8 cellular contexts compared by ENCODE assay signal in the genomic region with DNA sequence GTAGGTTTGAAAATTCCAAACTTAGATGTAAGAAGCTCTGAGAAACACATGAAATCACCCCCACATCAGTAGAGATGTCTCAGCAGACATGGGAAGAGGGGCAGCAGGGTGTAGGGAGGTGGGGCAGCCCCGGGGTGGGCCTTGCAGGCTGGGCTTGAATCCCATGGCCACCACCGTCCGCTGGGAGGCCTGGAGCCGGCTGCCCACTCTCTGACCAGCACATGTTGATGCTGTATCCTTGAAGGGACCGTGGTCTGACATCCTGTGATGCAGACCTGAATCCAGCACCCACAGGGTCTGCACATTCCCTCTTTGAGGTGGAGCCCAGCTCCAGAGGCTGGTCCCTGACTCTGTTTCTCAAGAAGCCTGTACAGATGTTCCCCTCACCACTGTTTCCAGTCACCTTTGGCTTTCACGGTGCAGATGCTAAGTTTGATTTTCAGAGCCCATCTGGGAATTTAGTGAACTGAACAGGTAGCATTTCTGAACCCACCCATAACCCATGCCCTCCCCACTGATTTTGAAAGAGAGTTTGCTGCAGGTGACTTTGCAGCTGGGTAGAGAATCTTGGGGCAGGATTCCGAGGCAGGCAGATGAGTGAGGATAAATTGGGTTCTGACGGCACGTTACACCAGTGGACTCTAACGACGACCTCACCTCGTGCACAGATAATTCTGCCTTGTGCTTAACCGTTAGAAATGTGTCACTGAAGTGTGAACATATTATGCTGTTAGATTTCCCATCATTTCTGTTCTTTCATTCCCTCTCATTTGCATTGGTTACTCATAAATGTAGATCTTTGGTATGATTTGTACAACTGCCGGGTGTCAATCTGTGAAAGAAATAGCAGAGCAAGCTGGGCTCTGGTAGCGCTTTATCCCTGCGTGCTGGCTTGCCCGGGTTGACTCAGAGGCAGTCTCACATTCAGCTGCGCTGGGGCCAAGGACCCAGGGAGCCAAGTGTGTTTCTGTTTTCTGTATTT. TPM values are rescaled to one million over a fixed set of nuclear protein-coding genes. Genes with fewer than 3 reads are reported as not detected.
DNase-seq lines count a peak whose midpoint lies in the region; ATAC-seq lines count a peak whose summit lies in the region.

No MANE protein-coding gene starts in this region.

- peaks cover 100% of the 10 kb centered on the region for H4K20me1 ChIP-seq in BLaER1

- H3K9me3 ChIP-seq in BLaER1: no peaks in the 10 kb centered on the region

- peaks cover 51 to 70% (median 55%) of the 10 kb centered on the region in 3 donors for H3K4me1 Mint-ChIP-seq in IgD-negative memory B cell

- peaks cover 7% of the 10 kb centered on the region for H3K36me3 Mint-ChIP-seq in IgD-negative memory B cell

- DNase-seq in activated gamma-delta T cell treated with Interleukin-2 at 50 U/mL for 16 hours: peak; percentile 62
- peak; percentile 69 for DNase-seq in stimulated activated CD8-positive, alpha-beta memory T cell treated with anti-CD3 and anti-CD28 coated beads, Interleukin-4, amount 100 ng/mL, for 24 hours (ENCODE audit: low read depth)
- DNase-seq in dedifferentiated amniotic fluid mesenchymal stem cell (ENCODE audit: extremely low spot score): no peak
- DNase-seq in globus pallidus (ENCODE audit: low spot score): no peak
- DNase-seq in HCEC 1CT: no peak

- H3K27me3 ChIP-seq in BLaER1: no peaks in the 10 kb centered on the region

- H3K36me3 ChIP-seq in BLaER1: peaks cover 99% of the 10 kb centered on the region

- H3K4me3 Mint-ChIP-seq in IgD-negative memory B cell: peak overlapping the region; percentile 60 to 90 (median 68)

- H3K4me1 ChIP-seq in BLaER1: peaks cover 69% of the 10 kb centered on the region

- peak overlapping the region; percentile 28 for H3K4me2 ChIP-seq in BLaER1

- H3K9ac ChIP-seq in BLaER1: no peak overlapping the region

- H3K9me3 Mint-ChIP-seq in IgD-negative memory B cell: no peaks in the 10 kb centered on the region

- peak overlapping the region; percentile 16; the same call in 1 of the 2 replicates for H3K27ac ChIP-seq in BLaER1

- no peak overlapping the region for H3K4me3 ChIP-seq in BLaER1

- ATAC-seq in GM21381 (IDR thresholded peaks at IDR 0.05; ENCODE audit: unreplicated experiment): peak; percentile 76

- peak overlapping the region; percentile 87 to 96 (median 95) for H3K27ac Mint-ChIP-seq in IgD-negative memory B cell

- no peaks in the 10 kb centered on the region for H3K27me3 Mint-ChIP-seq in IgD-negative memory B cell

RNA-seq across cellular contexts. Expression of a gene that starts 45.7 kb away (rescaled TPM):
- polyA plus RNA-seq in IgD-negative memory B cell: 213 TPM

Comparison
In these comparisons a context has a peak if more than half of its experiments do, and no peak if none do; other contexts are left out.
1. DNase-seq: peak in activated gamma-delta T cell treated with Interleukin-2 at 50 U/mL for 16 hours (single experiment) and stimulated activated CD8-positive, alpha-beta memory T cell treated with anti-CD3 and anti-CD28 coated beads, Interleukin-4, amount 100 ng/mL, for 24 hours (single experiment); none in dedifferentiated amniotic fluid mesenchymal stem cell (single experiment), globus pallidus (single experiment) and HCEC 1CT (single experiment).